14 cellular contexts compared by ENCODE assay signal in genomic region chr3:129525341-129525968, GRCh38. TPM values are rescaled to one million over a fixed set of nuclear protein-coding genes. Genes with fewer than 3 reads are reported as not detected.
DNase-seq lines count a peak whose midpoint lies in the region; ATAC-seq and TF ChIP-seq lines count a peak whose summit lies in the region.
"Had no signal": no experiment of that assay in that cellular context is flagged by ENCODE, and none has a peak within 500 bp of the region (broad histone marks: within the 10 kb centered on the region; RNA-seq: fewer than 3 reads in every experiment).

No MANE protein-coding gene starts in this region.

- H3K4me3 Mint-ChIP-seq in natural killer cell (no peak overlapping the region), T-helper 17 cell (no peak overlapping the region)
- no peak overlapping the region for H3K4me3 Mint-ChIP-seq in natural killer cell treated with Interleukin-12 subunit alpha and Interleukin-12 subunit beta and Interleukin-15 and Interleukin-18, amount 100 ng/mL, for 72 hours
- H3K4me3 Mint-ChIP-seq: activated CD4-positive, alpha-beta T cell treated with anti-CD3 and anti-CD28 coated beads, Interleukin-2, amount 10 ng/mL, durations not matched to agents 7 days and 5 days; endodermal cell had no signal

- peak in 2 of 3 donors; percentile 34 to 38 for ATAC-seq in natural killer cell
- no peak for ATAC-seq in natural killer cell treated with Interleukin-12 subunit alpha and Interleukin-12 subunit beta and Interleukin-15 and Interleukin-18, amount 100 ng/mL, for 72 hours
- ATAC-seq in T-helper 17 cell: peak; percentile 50

- no peaks in the 10 kb centered on the region for H3K9me3 Mint-ChIP-seq in natural killer cell
- H3K9me3 Mint-ChIP-seq in natural killer cell treated with Interleukin-12 subunit alpha and Interleukin-12 subunit beta and Interleukin-15 and Interleukin-18, amount 100 ng/mL, for 72 hours: no peaks in the 10 kb centered on the region
- H3K9me3 Mint-ChIP-seq: activated CD4-positive, alpha-beta T cell treated with anti-CD3 and anti-CD28 coated beads, Interleukin-2, amount 10 ng/mL, durations not matched to agents 7 days and 5 days; endodermal cell had no signal

- 76 to 77% methylated on average over 8 of the region's 8 CpGs for WGBS in lower leg skin, 2 donors

- no peak overlapping the region for H3K4me3 ChIP-seq in fibroblast of pulmonary artery (replicated peaks; ENCODE audit: low read depth, low read length)
- H3K4me3 ChIP-seq in lower leg skin (ENCODE audit: low read depth, poor library complexity, severe bottlenecking): no peak overlapping the region
- H3K4me3 ChIP-seq: adrenal gland, right lobe of liver, upper lobe of right lung had no signal

- DNase-seq in natural killer cell (no peak), T-helper 17 cell (no peak), fibroblast of pulmonary artery (ENCODE audit: low read depth) (peak; percentile 47), stromal cell of bone marrow (ENCODE audit: low read depth) (peak; percentile 77), HuH-7 (ENCODE audit: low spot score) (no peak), lower leg skin (ENCODE audit: low spot score in 2 of 2) (no peak), NCI-H2227 (lab: John Stamatoyannopoulos, UW; ENCODE audit: unreplicated experiment) (no peak)
- no peak for DNase-seq in natural killer cell treated with Interleukin-12 subunit alpha and Interleukin-12 subunit beta and Interleukin-15 and Interleukin-18, amount 100 ng/mL, for 72 hours (ENCODE audit: low spot score)
- DNase-seq: activated CD4-positive, alpha-beta T cell treated with anti-CD3 and anti-CD28 coated beads, Interleukin-2, amount 10 ng/mL, durations not matched to agents 7 days and 5 days; endodermal cell; NCI-H524 treated with DMSO at 0.1 percent for 48 hours; right lobe of liver; upper lobe of right lung had no signal

- H3K36me3 Mint-ChIP-seq in natural killer cell (no peaks in the 10 kb centered on the region), T-helper 17 cell (ENCODE audit: low read depth) (no peaks in the 10 kb centered on the region)
- H3K36me3 Mint-ChIP-seq in natural killer cell treated with Interleukin-12 subunit alpha and Interleukin-12 subunit beta and Interleukin-15 and Interleukin-18, amount 100 ng/mL, for 72 hours: no peaks in the 10 kb centered on the region

- no peak for TF ChIP-seq POLR2A in lower leg skin (IDR thresholded peaks at IDR 0.05)

- intact Hi-C loops in natural killer cell (cut with micrococcal nuclease): no loop called here
- intact Hi-C loops in lower leg skin (cut with DNase I; ENCODE audit: low total_unique reads): no loop called here

- TF ChIP-seq CTCF in natural killer cell (IDR thresholded peaks at IDR 0.05) (no peak), fibroblast of pulmonary artery (IDR thresholded peaks at IDR 0.05; ENCODE audit: low read length, missing control alignments) (no peak), lower leg skin (IDR thresholded peaks at IDR 0.05) (no peak)

- H3K4me1 Mint-ChIP-seq in natural killer cell (peaks cover 0 to 4% of the 10 kb centered on the region in 2 donors), T-helper 17 cell (peaks cover 10% of the 10 kb centered on the region)
- H3K4me1 Mint-ChIP-seq in natural killer cell treated with Interleukin-12 subunit alpha and Interleukin-12 subunit beta and Interleukin-15 and Interleukin-18, amount 100 ng/mL, for 72 hours (ENCODE audit: low read depth in 2 of 2): no peaks in the 10 kb centered on the region
- H3K4me1 Mint-ChIP-seq: activated CD4-positive, alpha-beta T cell treated with anti-CD3 and anti-CD28 coated beads, Interleukin-2, amount 10 ng/mL, durations not matched to agents 7 days and 5 days had no signal

- H3K27ac Mint-ChIP-seq in natural killer cell (no peak overlapping the region), T-helper 17 cell (peak overlapping the region; percentile 56)
- no peak overlapping the region for H3K27ac Mint-ChIP-seq in natural killer cell treated with Interleukin-12 subunit alpha and Interleukin-12 subunit beta and Interleukin-15 and Interleukin-18, amount 100 ng/mL, for 72 hours
- H3K27ac Mint-ChIP-seq: activated CD4-positive, alpha-beta T cell treated with anti-CD3 and anti-CD28 coated beads, Interleukin-2, amount 10 ng/mL, durations not matched to agents 7 days and 5 days; endodermal cell had no signal

- H3K27me3 Mint-ChIP-seq in natural killer cell (ENCODE audit: low read depth in 2 of 2): no peaks in the 10 kb centered on the region
- H3K27me3 Mint-ChIP-seq in natural killer cell treated with Interleukin-12 subunit alpha and Interleukin-12 subunit beta and Interleukin-15 and Interleukin-18, amount 100 ng/mL, for 72 hours: no peaks in the 10 kb centered on the region
- H3K27me3 Mint-ChIP-seq in T-helper 17 cell: no peaks in the 10 kb centered on the region
- H3K27me3 Mint-ChIP-seq: activated CD4-positive, alpha-beta T cell treated with anti-CD3 and anti-CD28 coated beads, Interleukin-2, amount 10 ng/mL, durations not matched to agents 7 days and 5 days had no signal

- no peaks in the 10 kb centered on the region for H3K9me3 ChIP-seq in T-helper 17 cell (ENCODE audit: control insufficient read depth, low read length, poor library complexity, severe bottlenecking)
- H3K9me3 ChIP-seq: adrenal gland, right lobe of liver, upper lobe of right lung had no signal

RNA-seq across cellular contexts. Expression of gene RHO, which starts 3.0 kb away (rescaled TPM):
- total RNA-seq in natural killer cell (not detected), T-helper 17 cell (not detected), lower leg skin (not detected)
- not detected for total RNA-seq in natural killer cell treated with Interleukin-12 subunit alpha and Interleukin-12 subunit beta and Interleukin-15 and Interleukin-18, amount 100 ng/mL, for 72 hours
- total RNA-seq: activated CD4-positive, alpha-beta T cell treated with anti-CD3 and anti-CD28 coated beads, Interleukin-2, amount 10 ng/mL, durations not matched to agents 7 days and 5 days; adrenal gland; right lobe of liver; upper lobe of right lung had no signal

RNA-seq across cellular contexts. Expression of gene H1-8, which starts 17.5 kb away (rescaled TPM):
- total RNA-seq in natural killer cell (not detected), T-helper 17 cell (not detected), lower leg skin (not detected)
- not detected for total RNA-seq in natural killer cell treated with Interleukin-12 subunit alpha and Interleukin-12 subunit beta and Interleukin-15 and Interleukin-18, amount 100 ng/mL, for 72 hours
- total RNA-seq: activated CD4-positive, alpha-beta T cell treated with anti-CD3 and anti-CD28 coated beads, Interleukin-2, amount 10 ng/mL, durations not matched to agents 7 days and 5 days; adrenal gland; endodermal cell; right lobe of liver; upper lobe of right lung had no signal

Comparison
In these comparisons a context has a peak if more than half of its experiments do, and no peak if none do; other contexts are left out.
1. ATAC-seq: peak in natural killer cell (2 of 3) and T-helper 17 cell (single experiment); none in natural killer cell treated with Interleukin-12 subunit alpha and Interleukin-12 subunit beta and Interleukin-15 and Interleukin-18, amount 100 ng/mL, for 72 hours (0 of 2).
2. DNase-seq: peak in fibroblast of pulmonary artery (single experiment) and stromal cell of bone marrow (single experiment); none in natural killer cell (single experiment), natural killer cell treated with Interleukin-12 subunit alpha and Interleukin-12 subunit beta and Interleukin-15 and Interleukin-18, amount 100 ng/mL, for 72 hours (single experiment), T-helper 17 cell (0 of 3), HuH-7 (single experiment), lower leg skin (0 of 2) and NCI-H2227 (single experiment).